16 cellular contexts compared by ENCODE assay signal in genomic region chr1:1793481-1794244, GRCh38. TPM values are rescaled to one million over a fixed set of nuclear protein-coding genes. Genes with fewer than 3 reads are reported as not detected.
A peak's percentile ranks its signal among the peaks of the same experiment; 100 is the strongest.
DNase-seq lines count a peak whose midpoint lies in the region; ATAC-seq and TF ChIP-seq lines count a peak whose summit lies in the region.
"Had no signal": no experiment of that assay in that cellular context is flagged by ENCODE, and none has a peak within 500 bp of the region (broad histone marks: within the 10 kb centered on the region; RNA-seq: fewer than 3 reads in every experiment).

No MANE protein-coding gene starts in this region.

- POLR2A ChIA-PET in CD8-positive, alpha-beta memory T cell (lab: Charles Lee) = no interaction called here

- intact Hi-C loops in esophagus muscularis mucosa (cut with DNase I) = no loop called here

- peaks cover 47% of the 10 kb centered on the region for H3K36me3 ChIP-seq in CD8-positive, alpha-beta memory T cell (ENCODE audit: insufficient read depth, low read length)
- peaks cover 65 to 100% (median 98%) of the 10 kb centered on the region in 4 donors for H3K36me3 ChIP-seq in esophagus muscularis mucosa

- no peak for ATAC-seq in activated naive CD4-positive, alpha-beta T cell treated with anti-CD3 and anti-CD28 coated beads, Interleukin-2, amount 50 U/mL, for 72 hours
- no peak for ATAC-seq in naive B cell (ENCODE audit: low read depth in 2 of 2)
- ATAC-seq in HG03175 (IDR thresholded peaks at IDR 0.05; ENCODE audit: unreplicated experiment) = no peak
- ATAC-seq: left cardiac atrium had no signal

- CTCF ChIA-PET in CD8-positive, alpha-beta memory T cell (lab: Charles Lee) = no interaction called here

- H3K4me3 ChIP-seq in CD8-positive, alpha-beta memory T cell (ENCODE audit: low read length) = no peak overlapping the region
- H3K4me3 ChIP-seq in esophagus muscularis mucosa = no peak overlapping the region
- H3K4me3 ChIP-seq: GM23248 had no signal

- TF ChIP-seq EP300 in esophagus muscularis mucosa (IDR thresholded peaks at IDR 0.05) = no peak

- TF ChIP-seq POLR2A in esophagus muscularis mucosa (IDR thresholded peaks at IDR 0.05; ENCODE audit: low read depth) = no peak

- peak overlapping the region in 1 of 7 donors; percentile 5 for H3K4me3 Mint-ChIP-seq in CD8-positive, alpha-beta memory T cell
- no peak overlapping the region for H3K4me3 Mint-ChIP-seq in naive B cell
- H3K4me3 Mint-ChIP-seq: mesothelial cell of epicardium had no signal

- WGBS in esophagus muscularis mucosa = 88% methylated on average over 17 of the region's 17 CpGs

- no peak for TF ChIP-seq CTCF in esophagus muscularis mucosa (IDR thresholded peaks at IDR 0.05)

- H3K9me3 Mint-ChIP-seq in CD8-positive, alpha-beta memory T cell = no peaks in the 10 kb centered on the region
- H3K9me3 Mint-ChIP-seq in activated naive CD4-positive, alpha-beta T cell treated with anti-CD3 and anti-CD28 coated beads, Interleukin-2, amount 50 U/mL, for 72 hours = no peaks in the 10 kb centered on the region
- no peaks in the 10 kb centered on the region for H3K9me3 Mint-ChIP-seq in naive B cell
- H3K9me3 Mint-ChIP-seq: mesothelial cell of epicardium had no signal

- H3K27me3 ChIP-seq in CD8-positive, alpha-beta memory T cell (ENCODE audit: insufficient read depth, low read length, poor library complexity, severe bottlenecking) = no peaks in the 10 kb centered on the region
- no peaks in the 10 kb centered on the region for H3K27me3 ChIP-seq in esophagus muscularis mucosa

- H3K4me1 ChIP-seq in CD8-positive, alpha-beta memory T cell (ENCODE audit: insufficient read depth, low read length) = no peaks in the 10 kb centered on the region
- H3K4me1 ChIP-seq in esophagus muscularis mucosa = peaks cover 0 to 7% (median under 1%) of the 10 kb centered on the region in 4 donors

- no peaks in the 10 kb centered on the region for H3K9me3 ChIP-seq in CD8-positive, alpha-beta memory T cell (ENCODE audit: low read length)
- H3K9me3 ChIP-seq in esophagus muscularis mucosa = no peaks in the 10 kb centered on the region

- peak; percentile 1 for DNase-seq in AG20443 (ENCODE audit: low spot score)
- no peak for DNase-seq in CD8-positive, alpha-beta memory T cell
- no peak for DNase-seq in activated naive CD4-positive, alpha-beta T cell treated with anti-CD3 and anti-CD28 coated beads, Interleukin-2, amount 50 U/mL, for 72 hours (ENCODE audit: low spot score in 2 of 2)
- no peak for DNase-seq in naive B cell
- no peak for DNase-seq in HuH-7.5 (ENCODE audit: low spot score)
- DNase-seq in A172 (ENCODE audit: low spot score) = no peak
- DNase-seq in esophagus muscularis mucosa (ENCODE audit: extremely low spot score) = no peak
- DNase-seq: activated CD4-positive, CD25-positive, alpha-beta regulatory T cell treated with anti-CD3 and anti-CD28 coated beads, Interleukin-2, amount 50 U/mL, for 72 hours; GM23248; left cardiac atrium; NCI-H187; NCI-H446; SHP77 treated with DMSO at 0.1 percent for 48 hours; stimulated activated CD4-positive, alpha-beta T cell treated with anti-CD3 and anti-CD28 coated beads, Interleukin-2, amount 100 ng/mL, for 24 hours had no signal

- peaks cover 9 to 13% (median 12%) of the 10 kb centered on the region in 3 donors for H3K4me1 Mint-ChIP-seq in CD8-positive, alpha-beta memory T cell
- H3K4me1 Mint-ChIP-seq in naive B cell = peaks cover 27 to 41% (median 34%) of the 10 kb centered on the region in 3 donors
- H3K4me1 Mint-ChIP-seq: mesothelial cell of epicardium had no signal

- peaks cover 0 to 2% of the 10 kb centered on the region in 2 donors for H3K27me3 Mint-ChIP-seq in CD8-positive, alpha-beta memory T cell
- H3K27me3 Mint-ChIP-seq in naive B cell = no peaks in the 10 kb centered on the region

- peaks cover 5 to 88% (median 17%) of the 10 kb centered on the region in 3 donors for H3K36me3 Mint-ChIP-seq in CD8-positive, alpha-beta memory T cell
- peaks cover 11 to 24% of the 10 kb centered on the region in 2 donors for H3K36me3 Mint-ChIP-seq in activated naive CD4-positive, alpha-beta T cell treated with anti-CD3 and anti-CD28 coated beads, Interleukin-2, amount 50 U/mL, for 72 hours
- H3K36me3 Mint-ChIP-seq in naive B cell = peaks cover 7 to 17% of the 10 kb centered on the region in 2 donors

- no peak overlapping the region for H3K27ac ChIP-seq in CD8-positive, alpha-beta memory T cell (ENCODE audit: low read depth, low read length)
- H3K27ac ChIP-seq in esophagus muscularis mucosa (replicated peaks in 1 of 4) = no peak overlapping the region
- H3K27ac ChIP-seq: GM23248 had no signal

- peak overlapping the region in 5 of 8 donors; percentile 1 to 78 (median 42) for H3K27ac Mint-ChIP-seq in CD8-positive, alpha-beta memory T cell
- peak overlapping the region; percentile 66 to 95 for H3K27ac Mint-ChIP-seq in activated naive CD4-positive, alpha-beta T cell treated with anti-CD3 and anti-CD28 coated beads, Interleukin-2, amount 50 U/mL, for 72 hours
- H3K27ac Mint-ChIP-seq in naive B cell = peak overlapping the region in 5 of 6 donors; percentile 64 to 93 (median 88)
- H3K27ac Mint-ChIP-seq: mesothelial cell of epicardium had no signal

RNA-seq across cellular contexts. Expression of gene NADK, which starts 15.4 kb away (rescaled TPM):
- 10 to 100 TPM; 75.4 to 77.0 TPM for total RNA-seq in CD8-positive, alpha-beta memory T cell
- 29.9 TPM for polyA plus RNA-seq in CD8-positive, alpha-beta memory T cell
- total RNA-seq in activated naive CD4-positive, alpha-beta T cell treated with anti-CD3 and anti-CD28 coated beads, Interleukin-2, amount 50 U/mL, for 72 hours = 10 to 100 TPM; 64.7 to 67.6 TPM
- 10 to 100 TPM; 38.4 to 56.6 (median 44.5) TPM for polyA plus RNA-seq in naive B cell (ENCODE audit: low read depth in 6 of 6)
- 28.4 and 31.5 TPM in 2 replicates for total RNA-seq in A172 (2014; rRNA removed; shearing (Covaris generic))
- total RNA-seq in esophagus muscularis mucosa = 100 to 1,000 TPM in 1 of 4 donors, 10 to 100 TPM in 3; 66.4 to 119 (median 82.7) TPM
